1 cellular context compared by ENCODE assay signal in genomic region chr3:54168451-54168850, GRCh38.
TF ChIP-seq lines count a peak whose summit lies in the region.

No MANE protein-coding gene starts in this region.

TF ChIP-seq in GM23338, 12 proteins besides CTCF, POLR2A, EP300 and RAD21 (continued from another document):
- TF ChIP-seq ZNF462 (CRISPR knock-in tag; IDR thresholded peaks at IDR 0.05) (no peak), REST (IDR thresholded peaks at IDR 0.05; ENCODE audit: unreplicated experiment) (no peak), POLR2AphosphoS5 (IDR thresholded peaks at IDR 0.05; ENCODE audit: low read depth) (no peak), ZNF331 (CRISPR knock-in tag; IDR thresholded peaks at IDR 0.05; ENCODE audit: low read depth) (no peak), ZNF114 (CRISPR knock-in tag; IDR thresholded peaks at IDR 0.05) (no peak), EZH2phosphoT487 (IDR thresholded peaks at IDR 0.05; ENCODE audit: unreplicated experiment) (no peak), ETS1 (IDR thresholded peaks at IDR 0.05) (no peak), NANOG (IDR thresholded peaks at IDR 0.05; ENCODE audit: borderline replicate concordance) (no peak)
